In the genomic region with DNA sequence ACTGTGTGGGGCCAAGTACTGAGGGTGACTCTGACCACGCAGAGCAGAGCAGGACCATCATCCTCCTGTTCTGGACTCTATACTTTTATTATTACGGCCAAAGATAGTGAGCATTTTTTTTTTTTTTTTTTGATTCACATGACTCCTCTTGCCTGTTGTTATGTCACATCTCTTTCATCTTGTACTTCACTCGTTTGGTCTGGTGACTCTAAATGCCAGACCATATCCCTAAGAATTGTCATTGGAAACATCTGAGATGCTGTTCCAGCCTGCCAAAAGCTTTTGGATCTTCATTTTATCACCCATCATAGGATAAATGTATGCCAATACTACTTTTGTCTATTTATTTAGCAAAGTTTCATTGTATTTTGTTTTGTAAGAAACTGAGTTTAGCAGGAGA, we compare ENCODE assay signal across 17 cellular contexts.
A peak's percentile ranks its signal among the peaks of the same experiment; 100 is the strongest.
DNase-seq lines count a peak whose midpoint lies in the region; FAIRE-seq and TF ChIP-seq lines count a peak whose summit lies in the region.
"Had no signal": no experiment of that assay in that cellular context is flagged by ENCODE, and none has a peak within 500 bp of the region (broad histone marks: within the 10 kb centered on the region; RNA-seq: fewer than 3 reads in every experiment).

No MANE protein-coding gene starts in this region.

- H3K4me3 Mint-ChIP-seq in osteocyte (ENCODE audit: unreplicated experiment): no peak overlapping the region
- H3K4me3 Mint-ChIP-seq: activated CD4-positive, alpha-beta memory T cell treated with anti-CD3 and anti-CD28 coated beads for 36 hours; CD8-positive, alpha-beta T cell; dendritic cell treated with granulocyte-macrophage colony-stimulating factor and Interleukin-4, amounts not matched to agents 40 ng/mL and 50 ng/mL, for 4 days; nephron progenitor cell; stimulated activated naive B cell treated with anti-CD40 and anti-IgM and Interleukin-4, amounts not matched to agents 10 μg/mL and 1 μg/mL and 100 μg/mL, for 72 hours had no signal

- H3K9me3 ChIP-seq in esophagus muscularis mucosa (no peaks in the 10 kb centered on the region), vagina (no peaks in the 10 kb centered on the region)
- H3K9me3 ChIP-seq: left ventricle myocardium inferior had no signal

- DNase-seq in DMS53 (lab: John Stamatoyannopoulos, UW) (peak; percentile 68), DMS53 treated with DMSO at 0.1 percent for 48 hours (lab: John Stamatoyannopoulos, UW; ENCODE audit: unreplicated experiment) (no peak), esophagus muscularis mucosa (ENCODE audit: extremely low spot score) (no peak), osteocyte (ENCODE audit: extremely low spot score, unreplicated experiment) (no peak), vagina (ENCODE audit: extremely low spot score in 2 of 2) (no peak), H54 (ENCODE audit: insufficient read length, low spot score) (no peak), HTR-8/SVneo (ENCODE audit: insufficient read length, low spot score) (no peak), activated T-cell treated with anti-CD3 and anti-CD28 coated beads for 4 hours (no peak)
- DNase-seq: activated CD4-positive, alpha-beta memory T cell treated with anti-CD3 and anti-CD28 coated beads for 36 hours; CD8-positive, alpha-beta T cell; KBM-7; left ventricle myocardium inferior; nephron progenitor cell; stimulated activated naive B cell treated with anti-CD40 and anti-IgM and Interleukin-4, amounts not matched to agents 10 μg/mL and 1 μg/mL and 100 μg/mL, for 72 hours had no signal

- peak overlapping the region; percentile 79 to 82 (median 80) for H3K27ac ChIP-seq in esophagus muscularis mucosa (replicated peaks in 1 of 4)
- H3K27ac ChIP-seq in vagina: peak overlapping the region; percentile 26
- H3K27ac ChIP-seq: left ventricle myocardium inferior had no signal

- WGBS in esophagus muscularis mucosa: 70% methylated on average over 3 of the region's 3 CpGs

- FAIRE-seq in H54 (lab: Jason Lieb, UNC) (no peak), HTR-8/SVneo (lab: Jason Lieb, UNC) (no peak)
- FAIRE-seq: GM12892 had no signal

- no peaks in the 10 kb centered on the region for H3K36me3 Mint-ChIP-seq in osteocyte (ENCODE audit: unreplicated experiment)
- H3K36me3 Mint-ChIP-seq: activated CD4-positive, alpha-beta memory T cell treated with anti-CD3 and anti-CD28 coated beads for 36 hours; CD8-positive, alpha-beta T cell; stimulated activated naive B cell treated with anti-CD40 and anti-IgM and Interleukin-4, amounts not matched to agents 10 μg/mL and 1 μg/mL and 100 μg/mL, for 72 hours had no signal

- intact Hi-C loops in esophagus muscularis mucosa (cut with DNase I): loop anchor here (2.0 to 5.0 kb wide), 3 partner anchors 31 to 411 kb away; a partner anchor contains a TSS
- intact Hi-C loops in vagina (cut with DNase I): loop anchor here (2.0 to 10.0 kb wide), 2 partner anchors 47 to 407 kb away; no protein-coding TSS in a partner anchor

- H3K27ac Mint-ChIP-seq in osteocyte (ENCODE audit: unreplicated experiment): peak overlapping the region; percentile 52
- H3K27ac Mint-ChIP-seq: activated CD4-positive, alpha-beta memory T cell treated with anti-CD3 and anti-CD28 coated beads for 36 hours; activated T-helper 2 cell treated with anti-CD3 and anti-CD28 coated beads, Interferon-gamma antibody, Interleukin-2, Interleukin-4, amounts not matched to agents 10 μg/mL and 5 μg/mL and 100 μg/mL, durations not matched to agents 14 hours and 24 hours and 36 hours; CD8-positive, alpha-beta T cell; dendritic cell treated with granulocyte-macrophage colony-stimulating factor and Interleukin-4, amounts not matched to agents 40 ng/mL and 50 ng/mL, for 4 days; nephron progenitor cell; stimulated activated naive B cell treated with anti-CD40 and anti-IgM and Interleukin-4, amounts not matched to agents 10 μg/mL and 1 μg/mL and 100 μg/mL, for 72 hours had no signal

- TF ChIP-seq CTCF in esophagus muscularis mucosa (IDR thresholded peaks at IDR 0.05) (no peak), osteocyte (IDR thresholded peaks at IDR 0.05) (no peak), vagina (IDR thresholded peaks at IDR 0.05) (no peak)

- H3K27me3 Mint-ChIP-seq in osteocyte (ENCODE audit: unreplicated experiment): peaks cover 18% of the 10 kb centered on the region

- peaks cover 39% of the 10 kb centered on the region for H3K4me1 Mint-ChIP-seq in osteocyte (ENCODE audit: unreplicated experiment)

- H3K4me3 ChIP-seq in esophagus muscularis mucosa: no peak overlapping the region
- no peak overlapping the region for H3K4me3 ChIP-seq in vagina
- H3K4me3 ChIP-seq: left ventricle myocardium inferior had no signal

- no peaks in the 10 kb centered on the region for H3K9me3 Mint-ChIP-seq in osteocyte (ENCODE audit: unreplicated experiment)
- H3K9me3 Mint-ChIP-seq: activated CD4-positive, alpha-beta memory T cell treated with anti-CD3 and anti-CD28 coated beads for 36 hours; activated T-helper 2 cell treated with anti-CD3 and anti-CD28 coated beads, Interferon-gamma antibody, Interleukin-2, Interleukin-4, amounts not matched to agents 10 μg/mL and 5 μg/mL and 100 μg/mL, durations not matched to agents 14 hours and 24 hours and 36 hours; CD8-positive, alpha-beta T cell; dendritic cell treated with granulocyte-macrophage colony-stimulating factor and Interleukin-4, amounts not matched to agents 40 ng/mL and 50 ng/mL, for 4 days; stimulated activated naive B cell treated with anti-CD40 and anti-IgM and Interleukin-4, amounts not matched to agents 10 μg/mL and 1 μg/mL and 100 μg/mL, for 72 hours had no signal

- TF ChIP-seq EP300 in esophagus muscularis mucosa (IDR thresholded peaks at IDR 0.05): no peak

- TF ChIP-seq POLR2A in esophagus muscularis mucosa (IDR thresholded peaks at IDR 0.05; ENCODE audit: low read depth): no peak
- no peak for TF ChIP-seq POLR2A in vagina (IDR thresholded peaks at IDR 0.05)
- no peak for TF ChIP-seq POLR2A in H54 (IDR thresholded peaks at IDR 0.05; ENCODE audit: low read depth, low read length)

- no peaks in the 10 kb centered on the region for H3K27me3 ChIP-seq in esophagus muscularis mucosa
- H3K27me3 ChIP-seq in vagina: no peaks in the 10 kb centered on the region

- H3K4me1 ChIP-seq in esophagus muscularis mucosa: peaks cover 12 to 27% (median 25%) of the 10 kb centered on the region in 4 donors
- H3K4me1 ChIP-seq in vagina: peaks cover 25% of the 10 kb centered on the region

- H3K36me3 ChIP-seq in esophagus muscularis mucosa (no peaks in the 10 kb centered on the region), vagina (no peaks in the 10 kb centered on the region)
- H3K36me3 ChIP-seq: left ventricle myocardium inferior had no signal
